Comparison of ENCODE assay signal across 29 cellular contexts in the genomic region with DNA sequence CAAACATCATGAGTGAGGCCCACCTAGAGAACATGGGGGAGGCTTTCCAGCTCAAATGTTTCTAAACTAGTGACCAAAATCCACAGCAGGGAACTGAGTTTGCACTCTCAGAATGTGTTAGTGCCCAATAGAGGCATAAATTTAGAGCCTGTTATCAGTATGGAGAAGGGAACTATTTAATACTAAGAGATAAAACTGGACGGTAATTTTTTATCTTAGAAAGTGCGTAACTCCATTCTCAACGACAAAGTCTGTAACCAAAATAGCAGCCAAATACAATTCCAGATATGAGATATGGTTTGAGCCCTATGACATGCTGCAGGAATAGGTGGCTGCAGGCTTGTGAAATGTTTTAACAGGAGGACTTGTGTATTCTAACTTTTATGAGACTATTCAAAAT. TPM values are rescaled to one million over a fixed set of nuclear protein-coding genes. Genes with fewer than 3 reads are reported as not detected.
"Had no signal": no experiment of that assay in that cellular context is flagged by ENCODE, and none has a peak within 500 bp of the region (broad histone marks: within the 10 kb centered on the region; RNA-seq: fewer than 3 reads in every experiment).

No MANE protein-coding gene starts in this region.

- H3K27me3 ChIP-seq: ascending aorta, body of pancreas, SJSA1 had no signal

- H3K27ac ChIP-seq: ascending aorta, body of pancreas, SJSA1, WERI-Rb-1 had no signal

- H3K9me3 ChIP-seq: ascending aorta, body of pancreas, SJSA1 had no signal

- H3K4me3 ChIP-seq: ascending aorta, body of pancreas, SJSA1 had no signal

- DNase-seq: activated CD4-positive, alpha-beta T cell treated with anti-CD3 and anti-CD28 coated beads for 36 hours; activated CD4-positive, alpha-beta T cell treated with anti-CD3 and anti-CD28 coated beads, Interleukin-2, amount 50 U/mL, for 1 hour; activated CD8-positive, alpha-beta memory T cell treated with anti-CD3 and anti-CD28 coated beads, Interleukin-2, amount 50 U/mL, for 48 hours; activated CD8-positive, alpha-beta T cell treated with anti-CD3 and anti-CD28 coated beads for 36 hours; activated naive CD4-positive, alpha-beta T cell treated with anti-CD3 and anti-CD28 coated beads, Interleukin-2, amount 50 U/mL, for 16 hours; activated T-cell treated with anti-CD3 and anti-CD28 coated beads, Interleukin-2, amount 50 U/mL, for 1 hour; amniotic stem cell; IMR-90; Kasumi-1; KBM-7; NCI-H1048; NCI-H1417; NCI-H1694; NCI-H2029; NCI-H2107; NCI-H2171 treated with DMSO at 0.1 percent for 48 hours; NCI-H226; NCI-H510A; NCI-H526 treated with DMSO at 0.1 percent for 48 hours; NCI-H82; RPMI8226; SHP77; WERI-Rb-1 had no signal

- ATAC-seq: activated CD4-positive, alpha-beta T cell treated with anti-CD3 and anti-CD28 coated beads for 36 hours; activated CD8-positive, alpha-beta T cell treated with anti-CD3 and anti-CD28 coated beads for 36 hours; body of pancreas; Panc1; SK-N-SH treated with all-trans-retinoic acid at 6 μM for 48 hours had no signal

RNA-seq across cellular contexts. Expression of a gene that starts 3.5 kb away (rescaled TPM):
- total RNA-seq: OCI-LY7 had no signal
